In the genomic region with DNA sequence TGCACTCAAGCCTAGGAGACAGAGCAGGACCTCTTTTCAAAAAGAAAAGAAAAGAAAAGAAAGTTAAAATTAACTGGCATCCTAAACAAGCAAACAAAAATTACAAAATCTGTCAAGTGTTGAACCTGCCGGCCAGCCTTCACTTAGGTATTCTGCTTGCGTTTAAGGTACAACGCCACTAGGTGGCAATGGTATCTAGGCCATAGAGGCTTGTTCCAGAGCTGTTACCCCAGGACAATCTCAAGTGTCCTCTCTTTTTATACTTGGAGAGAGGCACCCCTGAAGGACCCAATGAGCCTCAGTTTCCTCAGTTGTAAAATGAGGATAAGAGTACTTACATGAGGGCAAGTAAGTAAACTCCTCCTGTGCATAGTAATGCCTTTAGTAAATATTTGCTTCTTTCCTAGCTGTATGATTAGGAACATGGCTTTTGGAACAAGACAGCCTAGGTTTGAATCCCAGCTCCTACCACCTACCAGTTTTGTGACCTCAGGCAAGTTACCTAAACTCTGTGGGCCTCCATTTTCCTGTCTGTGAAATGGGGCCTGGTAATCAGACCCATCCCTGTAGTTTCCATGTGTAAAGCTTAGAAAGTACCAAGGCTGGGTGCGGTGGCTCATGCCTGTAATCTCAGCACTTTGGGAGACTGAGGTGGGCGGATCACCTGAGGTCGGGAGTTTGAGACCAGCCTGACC, we compare ENCODE assay signal across 8 cellular contexts. TPM values are rescaled to one million over a fixed set of nuclear protein-coding genes. Genes with fewer than 3 reads are reported as not detected.
DNase-seq lines count a peak whose midpoint lies in the region; ATAC-seq and TF ChIP-seq lines count a peak whose summit lies in the region.

No MANE protein-coding gene starts in this region.

- H3K4me3 ChIP-seq in GM23338: no peak overlapping the region
- H3K4me3 ChIP-seq in trophoblast cell (ENCODE audit: low read depth, low read length): no peak overlapping the region
- no peak overlapping the region for H3K4me3 ChIP-seq in neuronal stem cell (ENCODE audit: low read length in 2 of 2)

- ATAC-seq in GM23338: peak; percentile 68

- H3K27me3 ChIP-seq in GM23338 (ENCODE audit: insufficient read depth) (peaks cover 4% of the 10 kb centered on the region; the same call in 1 of the 2 replicates), trophoblast cell (ENCODE audit: insufficient read depth, low read length) (no peaks in the 10 kb centered on the region), neuronal stem cell (ENCODE audit: control insufficient read depth in 3 of 3, insufficient read depth in 3 of 3, low read depth in 1 of 3, low read length in 3 of 3) (peaks cover 0 to 14% (median 0%) of the 10 kb centered on the region in 3 experiments)

- H4K91ac ChIP-seq in trophoblast cell (ENCODE audit: low read depth, low read length) (no peak overlapping the region), neuronal stem cell (ENCODE audit: low read depth, low read length, poor library complexity) (no peak overlapping the region)

- H2AFZ ChIP-seq in GM23338: no peak overlapping the region
- H2AFZ ChIP-seq in trophoblast cell (ENCODE audit: insufficient read depth, low read length, poor library complexity): no peak overlapping the region
- H2AFZ ChIP-seq in neuronal stem cell (ENCODE audit: low read length): no peak overlapping the region

- H3K4me1 Mint-ChIP-seq in GM23338: peaks cover 22% of the 10 kb centered on the region

- H3K4ac ChIP-seq in trophoblast cell (ENCODE audit: low read depth, low read length) (no peak overlapping the region), neuronal stem cell (ENCODE audit: low read length) (no peak overlapping the region)

- DNase-seq in AML-193 (lab: John Stamatoyannopoulos, UW) (peak; percentile 69 to 70), GM23338 (ENCODE audit: low spot score) (peak; percentile 87), NOMO-1 treated with dmso at 0.1 percent for 144 hours (lab: John Stamatoyannopoulos, UW; ENCODE audit: unreplicated experiment) (peak; percentile 37), activated T-cell treated with anti-CD3 and anti-CD28 coated beads for 24 hours (ENCODE audit: low read depth) (peak; percentile 47), fibroblast of peridontal ligament (ENCODE audit: extremely low read depth) (peak; percentile 59), trophoblast cell (peak; percentile 30 to 69), neuronal stem cell (ENCODE audit: low spot score) (no peak), posterior vena cava (ENCODE audit: low spot score) (no peak)

- H3K9ac ChIP-seq in trophoblast cell (ENCODE audit: low read length) (no peak overlapping the region), neuronal stem cell (ENCODE audit: low read depth, low read length, poor library complexity) (no peak overlapping the region)

- no peak overlapping the region for H3K27ac ChIP-seq in GM23338 (ENCODE audit: low read depth)
- H3K27ac ChIP-seq in trophoblast cell (ENCODE audit: low read depth, low read length): no peak overlapping the region
- no peak overlapping the region for H3K27ac ChIP-seq in neuronal stem cell (replicated peaks; ENCODE audit: low read length)

- H3K23ac ChIP-seq in trophoblast cell (ENCODE audit: low read length): no peak overlapping the region
- no peak overlapping the region for H3K23ac ChIP-seq in neuronal stem cell (ENCODE audit: low read depth, low read length, poor library complexity)

- H3K18ac ChIP-seq in trophoblast cell (ENCODE audit: low read length): no peak overlapping the region
- H3K18ac ChIP-seq in neuronal stem cell (ENCODE audit: low read length): no peak overlapping the region

- no peaks in the 10 kb centered on the region for H3K79me2 ChIP-seq in GM23338 (replicated peaks; ENCODE audit: insufficient read depth)
- no peaks in the 10 kb centered on the region for H3K79me2 ChIP-seq in trophoblast cell (ENCODE audit: control insufficient read depth, insufficient read depth, low read length, poor library complexity)

- H3K36me3 ChIP-seq in GM23338 (ENCODE audit: insufficient read depth): no peaks in the 10 kb centered on the region
- no peaks in the 10 kb centered on the region for H3K36me3 ChIP-seq in trophoblast cell (ENCODE audit: control insufficient read depth in 1 of 2, insufficient read depth in 2 of 2, low read length in 2 of 2)
- no peaks in the 10 kb centered on the region for H3K36me3 ChIP-seq in neuronal stem cell (replicated peaks in 1 of 2; ENCODE audit: control insufficient read depth in 2 of 2, insufficient read depth in 2 of 2, low read length in 2 of 2)

- peaks cover 14% of the 10 kb centered on the region for H3K27me3 Mint-ChIP-seq in GM23338 (ENCODE audit: insufficient read depth, low read depth, poor library complexity)

- H3K4me1 ChIP-seq in GM23338 (ENCODE audit: insufficient read depth) (peaks cover 14% of the 10 kb centered on the region; the same call in 1 of the 2 replicates), trophoblast cell (ENCODE audit: control insufficient read depth in 1 of 2, insufficient read depth in 2 of 2, low read length in 2 of 2) (no peaks in the 10 kb centered on the region), neuronal stem cell (ENCODE audit: control insufficient read depth in 2 of 2, insufficient read depth in 1 of 2, low read depth in 1 of 2, low read length in 2 of 2) (peaks cover 6 to 12% of the 10 kb centered on the region in 2 donors)

- no peak overlapping the region for H2BK15ac ChIP-seq in neuronal stem cell (ENCODE audit: low read length)

- no peaks in the 10 kb centered on the region; the same call in 2 of the 3 replicates for H3K36me3 Mint-ChIP-seq in GM23338 (ENCODE audit: low read depth)

- intact Hi-C loops in posterior vena cava (cut with DNase I): no loop called here

- H4K8ac ChIP-seq in trophoblast cell (ENCODE audit: low read depth, low read length) (no peak overlapping the region), neuronal stem cell (ENCODE audit: low read depth, low read length) (no peak overlapping the region)

- H3K9me2 ChIP-seq in GM23338 (ENCODE audit: insufficient read depth): no peaks in the 10 kb centered on the region

- no peak overlapping the region for H3K4me3 Mint-ChIP-seq in GM23338

- no peaks in the 10 kb centered on the region for H3K79me1 ChIP-seq in trophoblast cell (ENCODE audit: low read length)
- no peaks in the 10 kb centered on the region for H3K79me1 ChIP-seq in neuronal stem cell (ENCODE audit: low read depth, low read length)

- H4K12ac ChIP-seq in trophoblast cell (ENCODE audit: low read depth, low read length): no peak overlapping the region

- H2BK5ac ChIP-seq in trophoblast cell (ENCODE audit: low read depth, low read length, poor library complexity): no peak overlapping the region
- H2BK5ac ChIP-seq in neuronal stem cell (ENCODE audit: low read length): no peak overlapping the region

- H3K4me2 ChIP-seq in GM23338: no peak overlapping the region
- H3K4me2 ChIP-seq in trophoblast cell (ENCODE audit: low read length): no peak overlapping the region
- H3K4me2 ChIP-seq in neuronal stem cell (ENCODE audit: insufficient read depth, low read length, poor library complexity, severe bottlenecking): no peak overlapping the region

- H4K20me1 ChIP-seq in GM23338 (replicated peaks; ENCODE audit: insufficient read depth): no peaks in the 10 kb centered on the region

- peak; percentile 85 to 95 for TF ChIP-seq CTCF in GM23338 (conservative IDR thresholded peaks at IDR 0.05; ENCODE audit: low read depth in 2 of 2)

- no peak overlapping the region for H2BK12ac ChIP-seq in trophoblast cell (ENCODE audit: low read length)
- H2BK12ac ChIP-seq in neuronal stem cell (ENCODE audit: low read length): no peak overlapping the region

- H3K14ac ChIP-seq in trophoblast cell (ENCODE audit: low read length) (no peak overlapping the region), neuronal stem cell (ENCODE audit: low read length) (no peak overlapping the region)

- no CpG with 5 or more reads among the region's 6 CpGs for WGBS in trophoblast cell (ENCODE audit: extremely low coverage, insufficient coverage, insufficient read length)
- WGBS in neuronal stem cell (ENCODE audit: extremely low coverage in 2 of 2, insufficient read length in 2 of 2, insufficient replicate concordance in 1 of 2), 2 donors: no CpG with 5 or more reads among the region's 6 CpGs

- H3K9me3 Mint-ChIP-seq in GM23338: no peaks in the 10 kb centered on the region

- H3F3A ChIP-seq in GM23338 (replicated peaks; ENCODE audit: low read depth): no peaks in the 10 kb centered on the region; the same call in 1 of the 2 replicates

- no peak overlapping the region for H2BK120ac ChIP-seq in trophoblast cell (ENCODE audit: insufficient read depth, low read length, poor library complexity)
- H2BK120ac ChIP-seq in neuronal stem cell (ENCODE audit: low read depth, low read length): no peak overlapping the region

- H3K27ac Mint-ChIP-seq in GM23338: no peak overlapping the region

- H2AK5ac ChIP-seq in trophoblast cell (ENCODE audit: low read length): no peak overlapping the region
- no peak overlapping the region for H2AK5ac ChIP-seq in neuronal stem cell (ENCODE audit: low read depth, low read length)

- H3K9me3 ChIP-seq in trophoblast cell (ENCODE audit: insufficient read depth, low read depth, low read length): peaks cover 1% of the 10 kb centered on the region
- no peaks in the 10 kb centered on the region for H3K9me3 ChIP-seq in neuronal stem cell (replicated peaks in 1 of 2; ENCODE audit: control insufficient read depth in 2 of 2, insufficient read depth in 1 of 2, low read depth in 1 of 2, low read length in 2 of 2)

TF ChIP-seq in GM23338, 12 proteins besides CTCF, POLR2A, EP300 and RAD21 (continues in another document):
- no peak for TF ChIP-seq ZNF331 (CRISPR knock-in tag; IDR thresholded peaks at IDR 0.05; ENCODE audit: low read depth)
- TF ChIP-seq ETS1 (IDR thresholded peaks at IDR 0.05): no peak

RNA-seq across cellular contexts. Expression of gene PACSIN1, which starts 5.8 kb away (rescaled TPM):
- 6.2 and 8.7 TPM in 2 replicates for total RNA-seq in GM23338 (2014; rRNA removed; shearing (Covaris generic))
- polyA plus RNA-seq in GM23338 (2016; fragmentation: Nextera tagmentation; extraction: Ambion mirVana): 4.7 and 5.2 TPM in 2 replicates
- 0.05 and 0.08 TPM in 2 replicates for polyA plus RNA-seq in trophoblast cell (2013)
- polyA plus RNA-seq in neuronal stem cell (2013, experiment 1 of 2): 2.1 TPM
- polyA plus RNA-seq in neuronal stem cell (2013, experiment 2 of 2): 2.0 TPM
- under 1 TPM in 1 of 2 donors, not detected in 1; 0.09 TPM for total RNA-seq in posterior vena cava

RNA-seq across cellular contexts. Expression of gene RPS10, which starts 34.2 kb away (rescaled TPM):
- 1,675 and 2,175 TPM in 2 replicates for total RNA-seq in GM23338 (2014; rRNA removed; shearing (Covaris generic))
- 1,755 and 1,834 TPM in 2 replicates for polyA plus RNA-seq in GM23338 (2016; fragmentation: Nextera tagmentation; extraction: Ambion mirVana)
- 1,291 and 1,293 TPM in 2 replicates for polyA plus RNA-seq in trophoblast cell (2013)
- polyA plus RNA-seq in neuronal stem cell (2013, experiment 1 of 2): 2,646 TPM
- 2,609 TPM for polyA plus RNA-seq in neuronal stem cell (2013, experiment 2 of 2)
- 1,000 to 10,000 TPM in 1 of 2 donors, 100 to 1,000 TPM in 1; 962 to 1,039 TPM for total RNA-seq in posterior vena cava

Comparison
In these comparisons a context has a peak if more than half of its experiments do, and no peak if none do; other contexts are left out.
1. DNase-seq: peak in AML-193 (2 of 2), GM23338 (single experiment), NOMO-1 treated with dmso at 0.1 percent for 144 hours (single experiment), activated T-cell treated with anti-CD3 and anti-CD28 coated beads for 24 hours (single experiment), fibroblast of peridontal ligament (single experiment) and trophoblast cell (2 of 2); none in neuronal stem cell (single experiment) and posterior vena cava (single experiment).